ENCODE assay signal across 9 cellular contexts in genomic region chr20:62305765-62306431, GRCh38. TPM values are rescaled to one million over a fixed set of nuclear protein-coding genes. Genes with fewer than 3 reads are reported as not detected.
DNase-seq lines count a peak whose midpoint lies in the region; ATAC-seq and TF ChIP-seq lines count a peak whose summit lies in the region.
"Had no signal": no experiment of that assay in that cellular context is flagged by ENCODE, and none has a peak within 500 bp of the region (broad histone marks: within the 10 kb centered on the region; RNA-seq: fewer than 3 reads in every experiment).

No MANE protein-coding gene starts in this region.

- H3K4me3 ChIP-seq in HUES6 (ENCODE audit: low read depth, low read length): no peak overlapping the region
- no peak overlapping the region for H3K4me3 ChIP-seq in body of pancreas
- H3K4me3 ChIP-seq in OCI-LY7 (ENCODE audit: low read depth, low read length, poor library complexity, severe bottlenecking): no peak overlapping the region

- no peak overlapping the region for H3K27ac Mint-ChIP-seq in T-helper 2 cell treated with Interferon-gamma antibody and Interleukin-4, amounts not matched to agents 5 μg/mL and 100 μg/mL, for 36 hours
- peak overlapping the region; percentile 92 for H3K27ac Mint-ChIP-seq in nephron progenitor cell

- no peak overlapping the region for H2AFZ ChIP-seq in OCI-LY7 (ENCODE audit: low read length)

- peaks cover 16% of the 10 kb centered on the region; the same call in 1 of the 2 replicates for H4K20me1 ChIP-seq in OCI-LY7 (ENCODE audit: insufficient read depth, low read length)

- no peak for TF ChIP-seq CTCF in body of pancreas (IDR thresholded peaks at IDR 0.05)
- TF ChIP-seq CTCF in nephron progenitor cell (IDR thresholded peaks at IDR 0.05): no peak
- TF ChIP-seq CTCF in OCI-LY7 (conservative IDR thresholded peaks at IDR 0.05; ENCODE audit: low read length): no peak

- peak overlapping the region; percentile 54 for H3K4me3 Mint-ChIP-seq in T-helper 2 cell treated with Interferon-gamma antibody and Interleukin-4, amounts not matched to agents 5 μg/mL and 100 μg/mL, for 36 hours
- no peak overlapping the region for H3K4me3 Mint-ChIP-seq in nephron progenitor cell

- H3K36me3 ChIP-seq in HUES6 (ENCODE audit: control insufficient read depth, insufficient read depth, low read length): peaks cover 71% of the 10 kb centered on the region
- peaks cover 19 to 22% of the 10 kb centered on the region in 2 donors for H3K36me3 ChIP-seq in body of pancreas (replicated peaks in 1 of 2; ENCODE audit: insufficient read depth in 1 of 2, low read depth in 2 of 2)
- peaks cover 75% of the 10 kb centered on the region for H3K36me3 ChIP-seq in OCI-LY7 (ENCODE audit: insufficient read depth, low read length)

- 63 to 68% methylated on average over 9 to 33 of the region's 33 CpGs for whole genome bisulfite sequencing in body of pancreas, 2 donors

- no peak for TF ChIP-seq POLR2A in body of pancreas (IDR thresholded peaks at IDR 0.05)

- peaks cover 11% of the 10 kb centered on the region for H3K4me1 Mint-ChIP-seq in T-helper 2 cell treated with Interferon-gamma antibody and Interleukin-4, amounts not matched to agents 5 μg/mL and 100 μg/mL, for 36 hours (ENCODE audit: low read depth)
- peaks cover 22% of the 10 kb centered on the region for H3K4me1 Mint-ChIP-seq in nephron progenitor cell

- POLR2A ChIA-PET in OCI-LY7 (lab: Charles Lee): interaction anchor here (0.6 kb wide), 1 partner anchor 34 kb away, joined by 4 read pairs; no protein-coding TSS in a partner anchor

- ATAC-seq in body of pancreas: no peak
- ATAC-seq in GM21576 (IDR thresholded peaks at IDR 0.05; ENCODE audit: unreplicated experiment): no peak

- no peaks in the 10 kb centered on the region for H3K27me3 Mint-ChIP-seq in T-helper 2 cell treated with Interferon-gamma antibody and Interleukin-4, amounts not matched to agents 5 μg/mL and 100 μg/mL, for 36 hours (ENCODE audit: low read depth)
- no peaks in the 10 kb centered on the region for H3K27me3 Mint-ChIP-seq in nephron progenitor cell (ENCODE audit: low read depth, poor library complexity)

- intact Hi-C loops in body of pancreas (cut with DNase I): loop anchor here (5.0 kb wide), 1 partner anchor 76 kb away; no protein-coding TSS in a partner anchor
- intact Hi-C loops in OCI-LY7 (cut with micrococcal nuclease; ENCODE audit: unreplicated experiment): no loop called here

- H3K4me2 ChIP-seq in OCI-LY7 (ENCODE audit: low read length): no peak overlapping the region

- H3K4me1 ChIP-seq in HUES6 (ENCODE audit: control insufficient read depth, insufficient read depth, low read length) (peaks cover 12% of the 10 kb centered on the region), body of pancreas (peaks cover 31% of the 10 kb centered on the region), OCI-LY7 (ENCODE audit: insufficient read depth, low read length, poor library complexity, severe bottlenecking) (peaks cover 15% of the 10 kb centered on the region)

- no peaks in the 10 kb centered on the region for H3K27me3 ChIP-seq in HUES6 (ENCODE audit: control insufficient read depth, insufficient read depth, low read length)
- no peaks in the 10 kb centered on the region for H3K27me3 ChIP-seq in body of pancreas

- H3K9me3 ChIP-seq in HUES6 (ENCODE audit: control insufficient read depth, insufficient read depth, low read depth, low read length): no peaks in the 10 kb centered on the region
- H3K9me3 ChIP-seq in body of pancreas: no peaks in the 10 kb centered on the region
- H3K9me3 ChIP-seq in OCI-LY7 (ENCODE audit: low read length): no peaks in the 10 kb centered on the region

- CTCF ChIA-PET in OCI-LY7 (lab: Charles Lee; ENCODE audit: unreplicated experiment): no interaction called here

- H3K27ac ChIP-seq in HUES6 (ENCODE audit: low read depth, low read length): 0 out of 2 replicates have a peak overlapping the region, but pooled peaks have one; percentile 19
- peak overlapping the region; percentile 43 to 99 (median 98) for H3K27ac ChIP-seq in body of pancreas
- H3K27ac ChIP-seq in OCI-LY7 (ENCODE audit: low read depth, low read length, poor library complexity, severe bottlenecking): no peak overlapping the region

- H3K9ac ChIP-seq in HUES6 (ENCODE audit: low read length): no peak overlapping the region

- BruUV-seq in OCI-LY7 (replicated peaks; lab: Mats Ljungman, UMichigan): no TSS peak

- peaks cover 20% of the 10 kb centered on the region for H3K36me3 Mint-ChIP-seq in T-helper 2 cell treated with Interferon-gamma antibody and Interleukin-4, amounts not matched to agents 5 μg/mL and 100 μg/mL, for 36 hours (ENCODE audit: low read depth)
- H3K36me3 Mint-ChIP-seq in nephron progenitor cell (ENCODE audit: low read depth): no peaks in the 10 kb centered on the region

- H3K9me2 ChIP-seq in OCI-LY7 (ENCODE audit: insufficient read depth, low read length): no peaks in the 10 kb centered on the region

- H3K9me3 Mint-ChIP-seq in T-helper 2 cell treated with Interferon-gamma antibody and Interleukin-4, amounts not matched to agents 5 μg/mL and 100 μg/mL, for 36 hours: no peaks in the 10 kb centered on the region
- H3K9me3 Mint-ChIP-seq in nephron progenitor cell: no peaks in the 10 kb centered on the region

- H3K79me2 ChIP-seq in OCI-LY7 (ENCODE audit: insufficient read depth, low read depth, low read length): peaks cover 32% of the 10 kb centered on the region

- no peak for DNase-seq in T-helper 2 cell treated with Interferon-gamma antibody and Interleukin-4, amounts not matched to agents 5 μg/mL and 100 μg/mL, for 36 hours (ENCODE audit: low spot score)
- DNase-seq in T-helper 2 cell (no peak), body of pancreas (no peak), nephron progenitor cell (no peak), OCI-LY7 (ENCODE audit: low spot score) (no peak), NCI-H2196 treated with DMSO at 0.1 percent for 48 hours (lab: John Stamatoyannopoulos, UW; ENCODE audit: unreplicated experiment) (no peak)
- DNase-seq: NCI-H446 treated with DMSO at 0.1 percent for 48 hours had no signal

RNA-seq across cellular contexts. Expression of gene ADRM1, which starts 3.1 kb away (rescaled TPM):
- total RNA-seq in body of pancreas (100 to 1,000 TPM in 1 of 2 donors, 10 to 100 TPM in 1; 79.9 to 104 TPM), OCI-LY7 (2022) (70.7 and 87.0 TPM in 2 replicates)
- 123 and 128 TPM in 2 replicates for total RNA-seq in OCI-LY7 (2014; rRNA removed; shearing (Covaris generic))
